Comparison of ENCODE assay signal across 16 cellular contexts in the genomic region with DNA sequence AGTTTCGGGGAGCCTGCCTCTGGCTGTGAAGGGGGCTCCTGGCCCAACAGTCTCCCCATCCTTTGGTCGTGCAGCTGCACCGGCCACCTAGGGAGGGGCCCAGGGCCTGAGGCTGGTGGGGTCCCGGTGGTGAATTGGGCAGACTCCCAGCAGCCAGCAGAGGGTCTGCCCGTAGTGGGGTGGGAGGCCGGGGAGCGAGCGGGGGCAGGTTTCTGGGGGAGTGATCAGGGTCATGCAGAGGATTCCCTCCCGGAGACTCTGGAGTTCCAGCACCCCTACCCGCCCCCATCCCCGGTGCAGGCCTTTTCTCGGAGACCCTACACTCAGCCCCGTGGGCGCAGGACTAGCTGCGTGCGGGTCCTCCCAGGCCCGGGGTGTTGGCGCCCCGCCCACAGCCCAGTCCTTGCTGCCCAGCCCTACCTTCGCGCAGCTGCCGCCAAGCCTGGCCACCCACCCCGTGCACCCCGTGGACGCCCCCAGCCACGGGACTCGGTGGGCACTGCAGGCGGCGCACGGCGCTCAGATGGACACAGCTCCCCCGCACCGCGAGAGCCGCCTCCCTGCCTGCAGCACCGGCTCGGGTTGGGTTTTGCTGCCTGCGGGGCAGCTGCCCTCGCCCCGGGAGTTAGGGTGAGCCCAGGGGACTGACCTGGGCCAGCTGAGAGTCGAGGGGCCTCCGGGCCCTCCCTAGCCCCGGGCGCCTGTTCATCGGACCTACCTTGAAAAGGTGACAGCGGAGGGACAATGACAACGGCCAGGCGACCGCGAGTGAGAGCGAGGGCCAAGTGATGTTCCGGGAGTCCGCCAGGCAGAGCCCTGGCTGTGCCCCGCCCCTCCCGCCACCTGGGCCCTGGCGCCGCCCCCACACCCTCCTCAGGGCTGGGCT. TPM values are rescaled to one million over a fixed set of nuclear protein-coding genes. Genes with fewer than 3 reads are reported as not detected.
DNase-seq lines count a peak whose midpoint lies in the region; ATAC-seq and TF ChIP-seq lines count a peak whose summit lies in the region.
"Had no signal": no experiment of that assay in that cellular context is flagged by ENCODE, and none has a peak within 500 bp of the region (broad histone marks: within the 10 kb centered on the region; RNA-seq: fewer than 3 reads in every experiment).

A gene with protein sequence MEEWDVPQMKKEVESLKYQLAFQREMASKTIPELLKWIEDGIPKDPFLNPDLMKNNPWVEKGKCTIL (minus strand): TSS at position 787 of the 886 bp plus-strand sequence. CDS start 1,657 bp downstream, outside the sequence.

- WGBS in H9 (ENCODE audit: extremely low coverage, insufficient read length, low lambda C conversion rate): no CpG with 5 or more reads among the region's 57 CpGs

- ATAC-seq in left colon: peak; percentile 15
- ATAC-seq in HG03135 (IDR thresholded peaks at IDR 0.05; ENCODE audit: unreplicated experiment): no peak
- ATAC-seq in GM18517 (IDR thresholded peaks at IDR 0.05; ENCODE audit: unreplicated experiment): no peak
- ATAC-seq in Right ventricle myocardium inferior: no peak

- peaks cover 66 to 75% (median 70%) of the 10 kb centered on the region in 11 experiments for H3K27me3 ChIP-seq in BLaER1 treated with 17β-estradiol and CSF1 and Interleukin-3, amounts not matched to agents 10 nM and 100 nM
- H3K27me3 ChIP-seq in H9 (ENCODE audit: insufficient read depth, low read length) (peaks cover 5% of the 10 kb centered on the region; the same call in 1 of the 2 replicates), WERI-Rb-1 (ENCODE audit: insufficient read depth, low read depth, severe bottlenecking) (no peaks in the 10 kb centered on the region)

- peaks cover 13 to 26% (median 21%) of the 10 kb centered on the region in 3 experiments; a peak in 6 of 7 replicates for H3K36me3 Mint-ChIP-seq in H9 (ENCODE audit: insufficient read depth in 1 of 3, low read depth in 3 of 3)
- H3K36me3 Mint-ChIP-seq: activated naive CD4-positive, alpha-beta T cell treated with anti-CD3 and anti-CD28 coated beads, Interleukin-2, amount 50 U/mL, for 72 hours; CD4-positive, CD25-positive, alpha-beta regulatory T cell had no signal

- H3K79me2 ChIP-seq in H9 (ENCODE audit: insufficient read depth, low read length): no peaks in the 10 kb centered on the region

- H3K4me1 Mint-ChIP-seq in H9: no peaks in the 10 kb centered on the region
- H3K4me1 Mint-ChIP-seq: CD4-positive, CD25-positive, alpha-beta regulatory T cell had no signal

- H3K4me3 ChIP-seq in BLaER1 treated with 17β-estradiol and CSF1 and Interleukin-3, amounts not matched to agents 10 nM and 100 nM: no peak within 1 kb of the TSS; a peak in 1 of 20 replicates
- peak within 1 kb of the TSS; percentile 23 for H3K4me3 ChIP-seq in WERI-Rb-1 (ENCODE audit: low read depth, low read length)
- H3K4me3 ChIP-seq: cardiac muscle cell had no signal

- H3K9ac ChIP-seq in BLaER1 treated with 17β-estradiol and CSF1 and Interleukin-3, amounts not matched to agents 10 nM and 100 nM: 0 out of 22 replicates have a peak within 1 kb of the TSS, but pooled peaks of 3 of the 11 experiments have one; percentile 12 to 44 (median 33)
- H3K9ac ChIP-seq in H9 (ENCODE audit: extremely low read depth, insufficient read length, low read length): no peak within 1 kb of the TSS

- H3K23ac ChIP-seq in H9 (ENCODE audit: insufficient read length, low read depth, low read length): no peak within 1 kb of the TSS

- H2AK5ac ChIP-seq in H9 (ENCODE audit: insufficient read length, low read length): no peak within 1 kb of the TSS

- intact Hi-C loops in left colon (cut with DNase I, micrococcal nuclease): no loop called here
- intact Hi-C loops in Right ventricle myocardium inferior (cut with DNase I): no loop called here

- H2BK15ac ChIP-seq in H9 (ENCODE audit: low read depth, low read length): no peak within 1 kb of the TSS

- H3K56ac ChIP-seq in H9 (ENCODE audit: insufficient read length, low read depth, low read length): no peak within 1 kb of the TSS

- H3K27ac Mint-ChIP-seq in H9: no peak within 1 kb of the TSS
- H3K27ac Mint-ChIP-seq: activated naive CD4-positive, alpha-beta T cell treated with anti-CD3 and anti-CD28 coated beads, Interleukin-2, amount 50 U/mL, for 72 hours; CD4-positive, CD25-positive, alpha-beta regulatory T cell had no signal

- H3K4me3 Mint-ChIP-seq in H9: peak within 1 kb of the TSS in 1 of 2 experiments; percentile 44; a peak in 1 of 5 replicates
- H3K4me3 Mint-ChIP-seq: CD4-positive, CD25-positive, alpha-beta regulatory T cell had no signal

- H3K14ac ChIP-seq in H9 (ENCODE audit: insufficient read depth, low read length): no peak within 1 kb of the TSS

- H3K23me2 ChIP-seq in H9 (ENCODE audit: insufficient read length, low read depth, low read length, poor library complexity, severe bottlenecking): peaks cover 4% of the 10 kb centered on the region

- no peak within 1 kb of the TSS for H2BK120ac ChIP-seq in H9 (ENCODE audit: low read depth, low read length, poor library complexity, severe bottlenecking)

- peaks cover 57% of the 10 kb centered on the region for H3K27me3 Mint-ChIP-seq in H9 (ENCODE audit: low read depth)

- H3K4me1 ChIP-seq in BLaER1 treated with 17β-estradiol and CSF1 and Interleukin-3, amounts not matched to agents 10 nM and 100 nM: peaks cover 0 to 25% (median 17%) of the 10 kb centered on the region in 10 experiments; a peak in 16 of 20 replicates
- no peaks in the 10 kb centered on the region for H3K4me1 ChIP-seq in H9 (ENCODE audit: insufficient read depth, low read length)

- H3K9me3 ChIP-seq in BLaER1 treated with 17β-estradiol and CSF1 and Interleukin-3, amounts not matched to agents 10 nM and 100 nM (replicated peaks in 1 of 11): no peaks in the 10 kb centered on the region
- H3K9me3 ChIP-seq in H9 (ENCODE audit: control insufficient read depth, low read depth, low read length): no peaks in the 10 kb centered on the region
- no peaks in the 10 kb centered on the region for H3K9me3 ChIP-seq in WERI-Rb-1 (ENCODE audit: severe bottlenecking)

- H3K4me2 ChIP-seq in BLaER1 treated with 17β-estradiol and CSF1 and Interleukin-3, amounts not matched to agents 10 nM and 100 nM: peak within 1 kb of the TSS in 8 of 11 experiments; percentile 23 to 71 (median 48); a peak in 12 of 22 replicates
- H3K4me2 ChIP-seq in H9 (ENCODE audit: insufficient read depth, insufficient read length, low read length): peak within 1 kb of the TSS; percentile 41

- no peak within 1 kb of the TSS for H2BK12ac ChIP-seq in H9 (ENCODE audit: insufficient read length, low read depth, low read length)

- H2AFZ ChIP-seq in H9 (ENCODE audit: low read length): no peak within 1 kb of the TSS

- no peak within 1 kb of the TSS for H2BK20ac ChIP-seq in H9 (ENCODE audit: low read depth, low read length, poor library complexity, severe bottlenecking)

- no peak within 1 kb of the TSS for H3K27ac ChIP-seq in BLaER1 treated with 17β-estradiol and CSF1 and Interleukin-3, amounts not matched to agents 10 nM and 100 nM
- H3K27ac ChIP-seq in H9 (ENCODE audit: insufficient read length, low read depth, low read length) (no peak within 1 kb of the TSS), WERI-Rb-1 (no peak within 1 kb of the TSS)
- H3K27ac ChIP-seq: cardiac muscle cell had no signal

- H4K91ac ChIP-seq in H9 (ENCODE audit: insufficient read length, low read depth, low read length): no peak within 1 kb of the TSS

- peak; percentile 74 for DNase-seq in H9
- peak; percentile 59 for DNase-seq in WERI-Rb-1
- no peak for DNase-seq in left colon
- no peak for DNase-seq in Right ventricle myocardium inferior (ENCODE audit: missing footprints)
- no peak for DNase-seq in NCI-H446 treated with DMSO at 0.1 percent for 48 hours (lab: John Stamatoyannopoulos, UW)
- DNase-seq: activated CD8-positive, alpha-beta memory T cell treated with anti-CD3 and anti-CD28 coated beads, Interleukin-2, amount 50 U/mL, for 4 hours; CD4-positive, CD25-positive, alpha-beta regulatory T cell; foreskin melanocyte; KBM-7; kidney glomerular epithelial cell; NCI-H1930 had no signal

- no peak within 1 kb of the TSS for H2BK5ac ChIP-seq in H9 (ENCODE audit: insufficient read length, low read length)

- no peaks in the 10 kb centered on the region for H3K79me1 ChIP-seq in H9 (ENCODE audit: insufficient read depth, low read depth, low read length, poor library complexity, severe bottlenecking)

- no peak within 1 kb of the TSS for H3K4ac ChIP-seq in H9 (ENCODE audit: low read depth, low read length)

- TF ChIP-seq CTCF in H9 (conservative IDR thresholded peaks at IDR 0.05): no peak
- TF ChIP-seq CTCF in WERI-Rb-1 (IDR thresholded peaks at IDR 0.05; ENCODE audit: low read depth, low read length): no peak

- H3K36me3 ChIP-seq in BLaER1 treated with 17β-estradiol and CSF1 and Interleukin-3, amounts not matched to agents 10 nM and 100 nM: peaks cover 0 to 26% (median 14%) of the 10 kb centered on the region in 11 experiments; a peak in 13 of 22 replicates
- peaks cover 19% of the 10 kb centered on the region for H3K36me3 ChIP-seq in WERI-Rb-1
- H3K36me3 ChIP-seq: cardiac muscle cell had no signal

- H4K8ac ChIP-seq in H9 (replicated peaks; ENCODE audit: insufficient read length, low read depth, low read length): no peak within 1 kb of the TSS

- H3K9me3 Mint-ChIP-seq in H9: peaks cover 0 to 3% of the 10 kb centered on the region in 2 experiments; a peak in 1 of 5 replicates
- H3K9me3 Mint-ChIP-seq: activated naive CD4-positive, alpha-beta T cell treated with anti-CD3 and anti-CD28 coated beads, Interleukin-2, amount 50 U/mL, for 72 hours; CD4-positive, CD25-positive, alpha-beta regulatory T cell had no signal

- peaks cover 0 to 80% (median 40%) of the 10 kb centered on the region in 11 experiments; a peak in 17 of 22 replicates for H4K20me1 ChIP-seq in BLaER1 treated with 17β-estradiol and CSF1 and Interleukin-3, amounts not matched to agents 10 nM and 100 nM
- H4K20me1 ChIP-seq in H9 (ENCODE audit: control insufficient read depth, insufficient read depth, insufficient read length): no peaks in the 10 kb centered on the region

- H3K18ac ChIP-seq in H9 (ENCODE audit: insufficient read length, low read depth, low read length): no peak within 1 kb of the TSS

- no peak within 1 kb of the TSS for H3T11ph ChIP-seq in H9 (ENCODE audit: low read length)

- H4K5ac ChIP-seq in H9 (ENCODE audit: insufficient read length, low read depth, low read length): no peak within 1 kb of the TSS

RNA-seq across cellular contexts. Expression of the gene that starts here (rescaled TPM):
- total RNA-seq in H9 (2021) (not detected in 2 replicates), left colon (under 1 TPM; 0.40 to 0.53 TPM), Right ventricle myocardium inferior (not detected)
- total RNA-seq: activated naive CD4-positive, alpha-beta T cell treated with anti-CD3 and anti-CD28 coated beads, Interleukin-2, amount 50 U/mL, for 72 hours; cardiac muscle cell; CD4-positive, CD25-positive, alpha-beta regulatory T cell had no signal

Comparison
In these comparisons a context has a peak if more than half of its experiments do, and no peak if none do; other contexts are left out.
1. Peak in DNase-seq and H3K4me2 ChIP-seq in H9; RNA of the gene not detected or under 1 TPM.
2. Peak in ATAC-seq in left colon; RNA of the gene not detected or under 1 TPM.